In the genomic region with DNA sequence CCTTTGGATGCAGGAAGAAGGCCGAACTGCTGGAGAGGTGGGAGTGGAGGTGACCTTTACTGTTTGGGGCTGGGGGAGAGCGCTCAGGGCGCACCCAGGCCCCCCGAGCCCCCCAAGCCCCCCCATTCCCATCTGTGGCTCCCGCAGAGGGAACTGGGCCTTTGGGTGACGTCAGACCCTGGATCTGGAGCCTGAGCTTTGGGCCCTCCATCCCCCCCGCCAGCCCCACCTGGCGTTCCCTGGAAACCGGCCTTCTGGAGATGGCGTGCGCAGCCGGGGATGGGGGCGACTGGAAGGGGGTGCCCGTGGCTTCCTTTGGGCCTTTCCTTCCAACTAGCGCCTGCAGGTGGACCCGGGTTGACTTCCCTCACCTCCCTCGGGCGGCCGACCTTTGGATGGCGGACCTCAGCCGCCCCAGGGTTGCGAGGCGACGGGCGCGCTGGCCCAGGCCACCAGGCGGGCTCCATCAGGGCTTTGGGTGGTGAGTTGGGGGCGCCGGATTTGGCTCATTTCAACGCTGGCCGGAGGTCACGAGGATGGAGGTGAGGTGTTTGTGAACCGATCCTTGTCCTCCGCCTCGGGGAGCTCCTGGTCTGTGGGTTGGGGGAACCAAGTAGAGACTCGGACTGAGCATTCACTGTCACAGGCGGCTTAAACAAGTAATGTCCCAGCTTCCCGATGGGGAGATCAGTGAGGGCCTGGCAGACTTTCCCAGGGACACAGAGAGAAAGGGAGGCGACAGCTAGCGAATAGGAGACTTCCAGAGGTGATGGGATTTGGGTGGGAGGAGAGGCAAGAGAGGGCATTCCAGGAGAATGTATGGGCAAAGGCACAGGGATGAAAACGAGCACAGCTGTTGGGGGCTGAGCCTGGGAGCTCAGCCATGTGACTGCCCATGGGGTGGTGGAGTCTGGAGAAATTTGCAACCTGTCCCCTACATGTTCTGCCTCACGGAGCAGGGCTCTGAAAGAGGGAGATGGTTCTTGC, we compare ENCODE assay signal across 8 cellular contexts. TPM values are rescaled to one million over a fixed set of nuclear protein-coding genes. Genes with fewer than 3 reads are reported as not detected.
A peak's percentile ranks its signal among the peaks of the same experiment; 100 is the strongest.
DNase-seq lines count a peak whose midpoint lies in the region; ATAC-seq and TF ChIP-seq lines count a peak whose summit lies in the region.

No MANE protein-coding gene starts in this region.

- H3K4me1 ChIP-seq in colonic mucosa: peaks cover 4% of the 10 kb centered on the region
- H3K4me1 ChIP-seq in mucosa of descending colon (ENCODE audit: low read depth): peaks cover 12% of the 10 kb centered on the region
- peaks cover 5% of the 10 kb centered on the region for H3K4me1 ChIP-seq in urinary bladder (ENCODE audit: insufficient read depth)

- WGBS in urinary bladder: 7% methylated on average over 42 of the region's 42 CpGs

- DNase-seq in NCI-H2081 (lab: John Stamatoyannopoulos, UW) (peak; percentile 76 to 85), NCI-H2081 treated with DMSO at 0.1 percent for 48 hours (lab: John Stamatoyannopoulos, UW) (no peak), NCI-H748 treated with DMSO at 0.1 percent for 48 hours (lab: John Stamatoyannopoulos, UW) (peak; percentile 3), colonic mucosa (peak; percentile 52), mucosa of descending colon (peak in 2 of 3 donors; percentile 22 to 41), 8988T (no peak), ACHN (no peak)

- H3K4me3 ChIP-seq in colonic mucosa (peak overlapping the region; percentile 55), mucosa of descending colon (peak overlapping the region; percentile 30), urinary bladder (ENCODE audit: low read depth, low read length) (peak overlapping the region; percentile 82)

- in situ Hi-C loops in ACHN (cut with HindIII; ENCODE audit: low pct_ligation_motif_present, low pct_unique_long_range_greater_than_20kb, low sequenced_read_pairs): no loop called here

- peak overlapping the region in 1 of 2 donors; percentile 69 for H3K9ac ChIP-seq in colonic mucosa (ENCODE audit: low read depth in 2 of 2, low read length in 2 of 2)

- H3K36me3 ChIP-seq in colonic mucosa (no peaks in the 10 kb centered on the region), mucosa of descending colon (ENCODE audit: low read depth) (no peaks in the 10 kb centered on the region), urinary bladder (ENCODE audit: insufficient read depth) (no peaks in the 10 kb centered on the region)

- H3K27ac ChIP-seq in colonic mucosa (no peak overlapping the region), urinary bladder (ENCODE audit: low read depth) (no peak overlapping the region)

- H3K9me3 ChIP-seq in colonic mucosa (no peaks in the 10 kb centered on the region), mucosa of descending colon (no peaks in the 10 kb centered on the region)

- intact Hi-C loops in colonic mucosa (cut with DNase I): no loop called here
- intact Hi-C loops in mucosa of descending colon (cut with DNase I, micrococcal nuclease): no loop called here

- no peaks in the 10 kb centered on the region for H3K27me3 ChIP-seq in colonic mucosa

- TF ChIP-seq CTCF in colonic mucosa (IDR thresholded peaks at IDR 0.05) (no peak), mucosa of descending colon (IDR thresholded peaks at IDR 0.05) (no peak)

- no peak for ATAC-seq in mucosa of descending colon

RNA-seq across cellular contexts. Expression of gene SCAMP5, which starts 0.7 kb away (rescaled TPM):
- total RNA-seq in colonic mucosa: 10 to 100 TPM in 1 of 2 donors, 1 to 10 TPM in 1; 4.9 to 24.9 TPM
- total RNA-seq in mucosa of descending colon: 10 to 100 TPM in 1 of 3 donors, 1 to 10 TPM in 2; 7.3 to 10.8 (median 7.4) TPM
- 6.9 TPM for total RNA-seq in urinary bladder
- polyA plus RNA-seq in urinary bladder: 19.4 TPM

RNA-seq across cellular contexts. Expression of gene PPCDC, which starts 27.3 kb away (rescaled TPM):
- total RNA-seq in colonic mucosa (10 to 100 TPM; 10.1 to 23.1 TPM), mucosa of descending colon (10 to 100 TPM; 12.4 to 18.9 (median 18.2) TPM), urinary bladder (12.8 TPM)
- polyA plus RNA-seq in urinary bladder: 13.6 TPM

RNA-seq across cellular contexts. Expression of gene RPP25, which starts 39.5 kb away (rescaled TPM):
- 10 to 100 TPM in 1 of 2 donors, 1 to 10 TPM in 1; 7.8 to 25.5 TPM for total RNA-seq in colonic mucosa
- 10 to 100 TPM in 2 of 3 donors, 1 to 10 TPM in 1; 8.9 to 13.6 (median 12.3) TPM for total RNA-seq in mucosa of descending colon
- 5.2 TPM for total RNA-seq in urinary bladder
- 13.5 TPM for polyA plus RNA-seq in urinary bladder

RNA-seq across cellular contexts. Expression of gene COX5A, which starts 58.2 kb away (rescaled TPM):
- 100 to 1,000 TPM; 563 to 623 TPM for total RNA-seq in colonic mucosa
- 100 to 1,000 TPM; 312 to 673 (median 597) TPM for total RNA-seq in mucosa of descending colon
- total RNA-seq in urinary bladder: 43.6 TPM
- 259 TPM for polyA plus RNA-seq in urinary bladder

Comparison
In these comparisons a context has a peak if more than half of its experiments do, and no peak if none do; other contexts are left out.
1. DNase-seq: peak in NCI-H2081 (2 of 2), NCI-H748 treated with DMSO at 0.1 percent for 48 hours (single experiment), colonic mucosa (single experiment) and mucosa of descending colon (2 of 3); none in NCI-H2081 treated with DMSO at 0.1 percent for 48 hours (single experiment), 8988T (single experiment) and ACHN (single experiment).
2. H3K4me3 ChIP-seq: peak in every context shown above with its lines; median percentile 82 in urinary bladder; 55 in colonic mucosa; 30 in mucosa of descending colon.